Comparison of ENCODE assay signal across 8 cellular contexts in the genomic region with DNA sequence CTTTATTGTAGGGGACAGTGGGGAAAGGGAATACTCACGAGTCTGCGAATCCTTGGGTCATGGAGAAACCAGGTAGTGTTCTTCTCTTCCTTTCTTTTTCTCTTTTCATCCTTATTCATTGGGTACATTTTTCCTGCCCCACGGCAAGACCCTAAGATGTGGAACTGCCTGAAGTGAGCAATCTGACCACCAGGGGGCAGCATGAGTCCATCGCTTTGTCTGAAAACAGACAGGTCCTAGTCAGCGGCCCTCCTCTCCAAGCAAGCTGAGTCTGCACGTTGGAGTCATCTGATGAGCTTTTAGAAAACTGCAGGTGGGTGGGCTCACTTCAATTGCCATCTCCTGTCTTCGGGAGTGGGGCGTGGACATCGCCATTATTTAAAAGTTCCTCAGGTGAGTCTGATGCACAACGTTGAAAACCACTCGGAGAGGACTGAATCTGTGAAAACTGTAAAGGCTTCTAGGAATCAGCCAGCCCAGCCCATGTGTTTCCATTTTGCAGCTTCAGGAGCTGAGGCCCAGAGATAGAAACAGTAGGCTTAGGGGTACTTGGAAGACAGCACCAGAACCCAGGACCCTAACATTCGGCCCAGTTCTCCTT. TPM values are rescaled to one million over a fixed set of nuclear protein-coding genes. Genes with fewer than 3 reads are reported as not detected.
A peak's percentile ranks its signal among the peaks of the same experiment; 100 is the strongest.
DNase-seq lines count a peak whose midpoint lies in the region; ATAC-seq and TF ChIP-seq lines count a peak whose summit lies in the region.

No MANE protein-coding gene starts in this region.

- H3K27ac Mint-ChIP-seq in chondrocyte (ENCODE audit: unreplicated experiment), result no peak overlapping the region

- no peaks in the 10 kb centered on the region for H3K36me3 Mint-ChIP-seq in chondrocyte (ENCODE audit: low read depth)

- peaks cover 25% of the 10 kb centered on the region for H3K27me3 Mint-ChIP-seq in chondrocyte (ENCODE audit: low read depth)

- DNase-seq in GM12865 (ENCODE audit: low read depth) (peak; percentile 87), NCI-H510A (lab: John Stamatoyannopoulos, UW) (peak; percentile 17), chondrocyte (ENCODE audit: low spot score) (no peak), left lobe of liver (ENCODE audit: low spot score) (peak; percentile 77)
- DNase-seq in activated CD4-positive, alpha-beta T cell treated with anti-CD3 and anti-CD28 coated beads for 24 hours (ENCODE audit: low read depth in 2 of 2), result peak; percentile 82 to 89
- peak; percentile 91 for DNase-seq in stimulated activated CD4-positive, alpha-beta T cell treated with anti-CD3 and anti-CD28 coated beads, Interleukin-4, amount 100 ng/mL, for 24 hours

- H3K4me3 Mint-ChIP-seq in chondrocyte (ENCODE audit: unreplicated experiment), result no peak overlapping the region

- H3K9me3 Mint-ChIP-seq in chondrocyte (ENCODE audit: low read depth), result no peaks in the 10 kb centered on the region

- H3K4me3 ChIP-seq in GM12865 (ENCODE audit: low read depth, low read length), result no peak overlapping the region

- H3K4me1 Mint-ChIP-seq in chondrocyte (ENCODE audit: low read depth), result peaks cover 8% of the 10 kb centered on the region

- peak; percentile 88 for TF ChIP-seq CTCF in GM12865 (IDR thresholded peaks at IDR 0.05; ENCODE audit: insufficient read depth, low read depth, low read length, missing control alignments)
- TF ChIP-seq CTCF in chondrocyte (IDR thresholded peaks at IDR 0.05), result peak; percentile 95

- peak; percentile 73 for ATAC-seq in HG03108 (IDR thresholded peaks at IDR 0.05; ENCODE audit: unreplicated experiment)
- peak; percentile 97 for ATAC-seq in left lobe of liver
- no peak for ATAC-seq in HG03571 (IDR thresholded peaks at IDR 0.05; ENCODE audit: unreplicated experiment)

RNA-seq across cellular contexts. Expression of a gene that starts 34.0 kb away (rescaled TPM):
- total RNA-seq in chondrocyte (18.0 to 32.1 TPM (median 22.0 TPM) in 3 replicates), left lobe of liver (18.9 TPM)
